In genomic region chr9:127423934-127424668, GRCh38 we compare ENCODE assay signal across 8 cellular contexts. TPM values are rescaled to one million over a fixed set of nuclear protein-coding genes. Genes with fewer than 3 reads are reported as not detected.
DNase-seq lines count a peak whose midpoint lies in the region; ATAC-seq and TF ChIP-seq lines count a peak whose summit lies in the region.

Gene ZNF79 (plus strand): TSS chr9:127424382. CDS start chr9:127424788, 406 bp downstream.

- ATAC-seq in HG02759 (IDR thresholded peaks at IDR 0.05; ENCODE audit: unreplicated experiment) (peak; percentile 90), omental fat pad (ENCODE audit: low FRiP score) (peak; percentile 96)
- peak; percentile 78 to 85 for ATAC-seq in activated naive CD4-positive, alpha-beta T cell treated with anti-CD3 and anti-CD28 coated beads, Interleukin-2, amount 50 U/mL, for 72 hours

- peaks cover 13% of the 10 kb centered on the region for H3K4me1 Mint-ChIP-seq in glutamatergic neuron (ENCODE audit: low read depth, unreplicated experiment)

- TF ChIP-seq CTCF in GM12864 (IDR thresholded peaks at IDR 0.05; ENCODE audit: low read depth, low read length, missing control alignments) (no peak), glutamatergic neuron (IDR thresholded peaks at IDR 0.05; ENCODE audit: partially characterized antibody, unreplicated experiment) (no peak), omental fat pad (IDR thresholded peaks at IDR 0.05) (no peak)

- peak within 1 kb of the TSS; percentile 95 for H3K4me3 ChIP-seq in GM12864 (ENCODE audit: low read depth, low read length)

- H3K27me3 Mint-ChIP-seq in glutamatergic neuron (ENCODE audit: unreplicated experiment) = no peaks in the 10 kb centered on the region

- peak within 1 kb of the TSS; percentile 98 for H3K4me3 Mint-ChIP-seq in glutamatergic neuron (ENCODE audit: unreplicated experiment)

- peak within 1 kb of the TSS; percentile 95 to 99 for H3K27ac Mint-ChIP-seq in activated naive CD4-positive, alpha-beta T cell treated with anti-CD3 and anti-CD28 coated beads, Interleukin-2, amount 50 U/mL, for 72 hours
- peak within 1 kb of the TSS; percentile 99 for H3K27ac Mint-ChIP-seq in glutamatergic neuron (ENCODE audit: unreplicated experiment)

- DNase-seq in GM12864 (ENCODE audit: low read depth) (peak; percentile 74), NCI-H128 (lab: John Stamatoyannopoulos, UW; ENCODE audit: unreplicated experiment) (peak; percentile 95), SKM-1 treated with dmso at 0.1 percent for 144 hours (lab: John Stamatoyannopoulos, UW; ENCODE audit: unreplicated experiment) (peak; percentile 79), glutamatergic neuron (peak; percentile 95), omental fat pad (ENCODE audit: low spot score) (peak; percentile 80)
- peak; percentile 92 to 94 for DNase-seq in activated naive CD4-positive, alpha-beta T cell treated with anti-CD3 and anti-CD28 coated beads, Interleukin-2, amount 50 U/mL, for 72 hours (ENCODE audit: low spot score in 2 of 2)

- no peaks in the 10 kb centered on the region for H3K9me3 Mint-ChIP-seq in activated naive CD4-positive, alpha-beta T cell treated with anti-CD3 and anti-CD28 coated beads, Interleukin-2, amount 50 U/mL, for 72 hours
- peaks cover 6% of the 10 kb centered on the region for H3K9me3 Mint-ChIP-seq in glutamatergic neuron (ENCODE audit: unreplicated experiment)

- H3K27ac ChIP-seq in temporal lobe (ENCODE audit: low read depth, low read length) = peak within 1 kb of the TSS; percentile 67

- H3K36me3 Mint-ChIP-seq in activated naive CD4-positive, alpha-beta T cell treated with anti-CD3 and anti-CD28 coated beads, Interleukin-2, amount 50 U/mL, for 72 hours = peaks cover 25 to 33% of the 10 kb centered on the region in 2 donors
- H3K36me3 Mint-ChIP-seq in glutamatergic neuron (ENCODE audit: unreplicated experiment) = no peaks in the 10 kb centered on the region

RNA-seq across cellular contexts. Expression of gene ZNF79, which starts in this region (rescaled TPM):
- total RNA-seq in activated naive CD4-positive, alpha-beta T cell treated with anti-CD3 and anti-CD28 coated beads, Interleukin-2, amount 50 U/mL, for 72 hours = 10 to 100 TPM in 1 of 2 donors, 1 to 10 TPM in 1; 8.3 to 10.3 TPM
- 10.0 TPM for total RNA-seq in glutamatergic neuron (ENCODE audit: unreplicated experiment)
- 10 to 100 TPM in 1 of 4 donors, 1 to 10 TPM in 3; 5.0 to 15.4 (median 6.3) TPM for total RNA-seq in omental fat pad
- 11.1 TPM for total RNA-seq in temporal lobe

Comparison
In these comparisons a context has a peak if more than half of its experiments do, and no peak if none do; other contexts are left out.
1. Peak in every context shown above with its lines: DNase-seq, ATAC-seq, H3K4me3 ChIP-seq and H3K27ac ChIP-seq.